8 cellular contexts compared by ENCODE assay signal in genomic region chr16:48609453-48610023, GRCh38. TPM values are rescaled to one million over a fixed set of nuclear protein-coding genes. Genes with fewer than 3 reads are reported as not detected.
DNase-seq lines count a peak whose midpoint lies in the region; ATAC-seq and TF ChIP-seq lines count a peak whose summit lies in the region.

No MANE protein-coding gene starts in this region.

- no peaks in the 10 kb centered on the region for H3K9me2 ChIP-seq in DOHH2 (replicated peaks; ENCODE audit: control insufficient read depth, low read length)

- H3K9me3 Mint-ChIP-seq in T-cell, result peaks cover 0 to 4% (median 3%) of the 10 kb centered on the region in 3 donors

- H4K20me1 ChIP-seq in DOHH2 (ENCODE audit: control insufficient read depth, insufficient read depth, low read depth, low read length), result no peaks in the 10 kb centered on the region

- ATAC-seq in GM21528 (IDR thresholded peaks at IDR 0.05; ENCODE audit: low FRiP score, unreplicated experiment), result peak; percentile 36
- ATAC-seq in T-cell (replicated peaks in 1 of 4), result peak; percentile 31 to 59 (median 54)
- peak; percentile 77 for ATAC-seq in left lobe of liver

- H3K4me3 ChIP-seq in DOHH2 (ENCODE audit: low read length) (peak overlapping the region; percentile 97), HUES48 (ENCODE audit: low read depth, low read length) (peak overlapping the region; percentile 89)

- H3F3A ChIP-seq in DOHH2 (ENCODE audit: control insufficient read depth, insufficient read depth), result no peaks in the 10 kb centered on the region

- H3K36me3 Mint-ChIP-seq in T-cell, result peaks cover 9% of the 10 kb centered on the region

- CTCF ChIA-PET in T-cell (lab: Charles Lee), result interaction anchor here in 1 of 2 donors (0.6 to 2.0 kb wide), 2 partner anchors 14 to 50 kb away, joined by 3 to 7 read pairs; no protein-coding TSS in a partner anchor

- peak overlapping the region; percentile 80 for H3K4me2 ChIP-seq in DOHH2 (ENCODE audit: low read length)

- H3K9me3 ChIP-seq in DOHH2 (ENCODE audit: control insufficient read depth, insufficient read depth, low read length) (no peaks in the 10 kb centered on the region), HUES48 (ENCODE audit: control insufficient read depth, insufficient read depth, low read length) (no peaks in the 10 kb centered on the region)

- peaks cover 54% of the 10 kb centered on the region for H3K79me2 ChIP-seq in DOHH2 (ENCODE audit: control insufficient read depth, low read length)

- H3K27me3 Mint-ChIP-seq in T-cell, result peaks cover 0 to 1% of the 10 kb centered on the region in 2 donors

- peak overlapping the region; percentile 84 to 91 for H3K27ac Mint-ChIP-seq in T-cell

- H3K27ac ChIP-seq in DOHH2 (ENCODE audit: low read depth, low read length) (no peak overlapping the region), HUES48 (ENCODE audit: low read depth, low read length) (peak overlapping the region; percentile 87), caudate nucleus (ENCODE audit: low read depth, low read length) (peak overlapping the region; percentile 99)

- DNase-seq in T-cell (peak in 26 of 34 experiments; percentile 22 to 53 (median 43)), caudate nucleus (lab: John Stamatoyannopoulos, UW) (peak in 38 of 61 donors; percentile 21 to 78 (median 54)), left lobe of liver (ENCODE audit: low spot score) (peak; percentile 81), NCI-H526 treated with DMSO at 0.1 percent for 48 hours (lab: John Stamatoyannopoulos, UW) (no peak)
- peak; percentile 16 to 33 (median 23) for DNase-seq in stimulated activated CD4-positive, alpha-beta T cell treated with anti-CD3 and anti-CD28 coated beads, TNF-alpha, amount 100 ng/mL, for 48 hours (ENCODE audit: low read depth in 3 of 3)

- no peak overlapping the region for H3K4me3 Mint-ChIP-seq in T-cell

- H3K36me3 ChIP-seq in DOHH2 (ENCODE audit: control insufficient read depth, low read length) (peaks cover 4% of the 10 kb centered on the region), HUES48 (ENCODE audit: control insufficient read depth, insufficient read depth, low read length) (peaks cover 3% of the 10 kb centered on the region; the same call in 1 of the 2 replicates)

- peak overlapping the region; percentile 91 for H3K9ac ChIP-seq in HUES48 (ENCODE audit: low read depth, low read length)

- TF ChIP-seq CTCF in DOHH2 (IDR thresholded peaks at IDR 0.05; ENCODE audit: low read depth, low read length, poor library complexity, severe bottlenecking), result no peak

- peaks cover 38 to 45% (median 38%) of the 10 kb centered on the region in 3 donors for H3K4me1 Mint-ChIP-seq in T-cell

- H3K27me3 ChIP-seq in DOHH2 (ENCODE audit: control insufficient read depth, low read length) (no peaks in the 10 kb centered on the region), HUES48 (ENCODE audit: control insufficient read depth, insufficient read depth, low read length) (no peaks in the 10 kb centered on the region)

- H3K4me1 ChIP-seq in DOHH2 (ENCODE audit: control insufficient read depth, low read length) (peaks cover 48% of the 10 kb centered on the region), HUES48 (ENCODE audit: control insufficient read depth, insufficient read depth, low read length) (peaks cover 53% of the 10 kb centered on the region)

- POLR2A ChIA-PET in T-cell (lab: Charles Lee), result interaction anchor here (0.6 to 1.0 kb wide), 3 partner anchors 14 to 1636 kb away, joined by 3 to 6 read pairs (median 4); partner anchors contain the start of gene DNAJA2 (in 1 of the 2)

RNA-seq across cellular contexts. Expression of gene N4BP1, which starts 0.4 kb away (rescaled TPM):
- 10 to 100 TPM; 49.5 to 91.7 (median 54.3) TPM for total RNA-seq in T-cell
- 11.6 TPM for total RNA-seq in left lobe of liver
